Comparison of ENCODE assay signal across 8 cellular contexts in the genomic region with DNA sequence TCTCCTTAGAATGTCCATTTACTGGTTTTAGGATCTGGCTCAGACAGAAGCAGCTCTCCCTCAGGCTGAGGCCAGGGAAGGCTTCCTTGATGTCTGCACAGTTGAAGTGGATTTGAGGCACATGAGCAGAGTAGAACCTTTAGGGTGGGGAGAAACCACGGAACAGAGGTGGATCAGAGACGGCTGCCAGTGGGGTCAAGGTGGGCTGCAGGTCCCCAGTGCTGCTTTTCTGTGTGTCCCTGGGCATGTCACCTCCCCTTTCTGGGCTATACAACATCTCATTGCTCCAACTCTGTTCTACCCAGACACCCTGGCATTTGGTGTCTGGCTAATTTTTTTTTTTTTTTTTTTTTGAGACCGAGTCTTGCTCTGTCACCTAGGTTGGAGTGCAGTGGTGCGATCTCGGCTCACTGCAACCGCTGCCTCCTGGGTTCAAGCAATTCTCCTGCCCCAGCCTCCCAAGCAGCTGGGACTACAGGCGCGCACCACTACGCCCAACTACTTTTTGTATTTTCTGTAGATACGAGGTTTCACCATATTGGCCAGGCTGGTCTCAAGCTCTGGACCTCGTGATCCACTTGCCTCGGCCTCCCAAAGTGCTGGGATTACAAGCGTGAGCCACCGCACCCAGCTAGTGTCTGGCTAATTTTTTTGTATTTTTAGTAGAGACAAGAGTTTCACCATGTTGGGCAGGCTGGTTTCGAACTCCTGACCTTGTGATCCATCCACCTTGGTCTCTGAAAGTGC.
DNase-seq lines count a peak whose midpoint lies in the region; TF ChIP-seq lines count a peak whose summit lies in the region.
"Not testable (repeated sequence)": the region's sequence is repeated elsewhere in the genome, so short reads cannot be mapped to it uniquely, and the experiment has no call there.

No MANE protein-coding gene starts in this region.

- not testable (repeated sequence) for H3K4me3 ChIP-seq in CD4-positive, alpha-beta memory T cell (ENCODE audit: low read length in 2 of 2); coronary artery; esophagus muscularis mucosa

- not testable (repeated sequence) for TF ChIP-seq POLR2A in esophagus muscularis mucosa (IDR thresholded peaks at IDR 0.05; ENCODE audit: low read depth)

- H2BK15ac ChIP-seq in H9 (ENCODE audit: low read depth, low read length), result not testable (repeated sequence)

- not testable (repeated sequence) for H3K14ac ChIP-seq in H9 (ENCODE audit: insufficient read depth, low read length)

- H3K4me3 Mint-ChIP-seq in CD4-positive, alpha-beta memory T cell, result peak overlapping the region in 1 of 8 donors; percentile 57
- not testable (repeated sequence) for H3K4me3 Mint-ChIP-seq in H9; activated naive CD4-positive, alpha-beta T cell treated with anti-CD3 and anti-CD28 coated beads, Interleukin-2, amount 10 ng/mL, durations not matched to agents 7 days and 5 days; stimulated activated naive CD8-positive, alpha-beta T cell treated with anti-CD3 and anti-CD28 coated beads, Interleukin-15, Interleukin-2, amounts not matched to agents 100 ng/mL and 50 ng/mL, for 24 hours

- not testable (repeated sequence) for H3K79me2 ChIP-seq in H9 (ENCODE audit: insufficient read depth, low read length)

- not testable (repeated sequence) for H3K79me1 ChIP-seq in H9 (ENCODE audit: insufficient read depth, low read depth, low read length, poor library complexity, severe bottlenecking)

- not testable (repeated sequence) for H3K56ac ChIP-seq in H9 (ENCODE audit: insufficient read length, low read depth, low read length)

- not testable (repeated sequence) for H2AFZ ChIP-seq in H9 (ENCODE audit: low read length)

- not testable (repeated sequence) for H3K9me3 ChIP-seq in CD4-positive, alpha-beta memory T cell (ENCODE audit: control insufficient read depth in 1 of 2, low read length in 2 of 2); H9 (ENCODE audit: control insufficient read depth, low read depth, low read length); esophagus muscularis mucosa

- H3K27me3 Mint-ChIP-seq in CD4-positive, alpha-beta memory T cell; H9 (ENCODE audit: low read depth); stimulated activated naive CD8-positive, alpha-beta T cell treated with anti-CD3 and anti-CD28 coated beads, Interleukin-15, Interleukin-2, amounts not matched to agents 100 ng/mL and 50 ng/mL, for 24 hours: not testable (repeated sequence)
- H3K27me3 Mint-ChIP-seq in activated naive CD4-positive, alpha-beta T cell treated with anti-CD3 and anti-CD28 coated beads, Interleukin-2, amount 10 ng/mL, durations not matched to agents 7 days and 5 days, result peaks cover 14% of the 10 kb centered on the region

- not testable (repeated sequence) for H3K9me3 Mint-ChIP-seq in CD4-positive, alpha-beta memory T cell; H9; activated naive CD4-positive, alpha-beta T cell treated with anti-CD3 and anti-CD28 coated beads, Interleukin-2, amount 10 ng/mL, durations not matched to agents 7 days and 5 days; stimulated activated naive CD8-positive, alpha-beta T cell treated with anti-CD3 and anti-CD28 coated beads, Interleukin-15, Interleukin-2, amounts not matched to agents 100 ng/mL and 50 ng/mL, for 24 hours

- not testable (repeated sequence) for H3K18ac ChIP-seq in H9 (ENCODE audit: insufficient read length, low read depth, low read length)

- no CpG with 5 or more reads among the region's 15 CpGs for WGBS in H9 (ENCODE audit: extremely low coverage, insufficient read length, low lambda C conversion rate)
- WGBS in esophagus muscularis mucosa, result 91% methylated on average over 15 of the region's 15 CpGs

- H3K27ac ChIP-seq in CD4-positive, alpha-beta memory T cell (ENCODE audit: low read depth, low read length); H9 (ENCODE audit: insufficient read length, low read depth, low read length); coronary artery; esophagus muscularis mucosa (replicated peaks in 1 of 4): not testable (repeated sequence)

- not testable (repeated sequence) for H2BK120ac ChIP-seq in H9 (ENCODE audit: low read depth, low read length, poor library complexity, severe bottlenecking)

- not testable (repeated sequence) for H3T11ph ChIP-seq in H9 (ENCODE audit: low read length)

- CTCF ChIA-PET in CD4-positive, alpha-beta memory T cell (lab: Charles Lee; ENCODE audit: partially characterized antibody); activated naive CD4-positive, alpha-beta T cell treated with anti-CD3 and anti-CD28 coated beads, Interleukin-2, amount 10 ng/mL, durations not matched to agents 7 days and 5 days (lab: Charles Lee): not testable (repeated sequence)

- not testable (repeated sequence) for H3K9ac ChIP-seq in H9 (ENCODE audit: extremely low read depth, insufficient read length, low read length)

- peaks cover 9 to 47% (median 30%) of the 10 kb centered on the region in 4 donors for H3K4me1 Mint-ChIP-seq in CD4-positive, alpha-beta memory T cell
- not testable (repeated sequence) for H3K4me1 Mint-ChIP-seq in H9
- peaks cover 24% of the 10 kb centered on the region for H3K4me1 Mint-ChIP-seq in activated naive CD4-positive, alpha-beta T cell treated with anti-CD3 and anti-CD28 coated beads, Interleukin-2, amount 10 ng/mL, durations not matched to agents 7 days and 5 days
- peaks cover 30% of the 10 kb centered on the region for H3K4me1 Mint-ChIP-seq in stimulated activated naive CD8-positive, alpha-beta T cell treated with anti-CD3 and anti-CD28 coated beads, Interleukin-15, Interleukin-2, amounts not matched to agents 100 ng/mL and 50 ng/mL, for 24 hours (ENCODE audit: low read depth)

- not testable (repeated sequence) for H3K4me2 ChIP-seq in H9 (ENCODE audit: insufficient read depth, insufficient read length, low read length)

- H3K36me3 ChIP-seq in CD4-positive, alpha-beta memory T cell (ENCODE audit: insufficient read depth, low read length); esophagus muscularis mucosa: not testable (repeated sequence)

- not testable (repeated sequence) for H2BK12ac ChIP-seq in H9 (ENCODE audit: insufficient read length, low read depth, low read length)

- peak overlapping the region in 6 of 7 donors; percentile 39 to 83 (median 52) for H3K27ac Mint-ChIP-seq in CD4-positive, alpha-beta memory T cell
- not testable (repeated sequence) for H3K27ac Mint-ChIP-seq in H9
- H3K27ac Mint-ChIP-seq in activated naive CD4-positive, alpha-beta T cell treated with anti-CD3 and anti-CD28 coated beads, Interleukin-2, amount 10 ng/mL, durations not matched to agents 7 days and 5 days, result peak overlapping the region; percentile 12
- H3K27ac Mint-ChIP-seq in stimulated activated naive CD8-positive, alpha-beta T cell treated with anti-CD3 and anti-CD28 coated beads, Interleukin-15, Interleukin-2, amounts not matched to agents 100 ng/mL and 50 ng/mL, for 24 hours, result peak overlapping the region; percentile 40

- H2BK5ac ChIP-seq in H9 (ENCODE audit: insufficient read length, low read length), result not testable (repeated sequence)

- POLR2A ChIA-PET in CD4-positive, alpha-beta memory T cell (lab: Charles Lee; ENCODE audit: partially characterized antibody), result not testable (repeated sequence)

- not testable (repeated sequence) for H3K4ac ChIP-seq in H9 (ENCODE audit: low read depth, low read length)

- H3K36me3 Mint-ChIP-seq in CD4-positive, alpha-beta memory T cell; H9 (ENCODE audit: insufficient read depth in 1 of 3, low read depth in 3 of 3); activated naive CD4-positive, alpha-beta T cell treated with anti-CD3 and anti-CD28 coated beads, Interleukin-2, amount 10 ng/mL, durations not matched to agents 7 days and 5 days; stimulated activated naive CD8-positive, alpha-beta T cell treated with anti-CD3 and anti-CD28 coated beads, Interleukin-15, Interleukin-2, amounts not matched to agents 100 ng/mL and 50 ng/mL, for 24 hours (ENCODE audit: low read depth): not testable (repeated sequence)

- DNase-seq in CD4-positive, alpha-beta memory T cell; activated naive CD4-positive, alpha-beta T cell treated with anti-CD3 and anti-CD28 coated beads, Interleukin-2, amount 10 ng/mL, durations not matched to agents 7 days and 5 days: not testable (repeated sequence)
- DNase-seq in H9 (peak; percentile 10), coronary artery (ENCODE audit: low spot score) (peak; percentile 49), esophagus muscularis mucosa (ENCODE audit: extremely low spot score) (peak; percentile 88), mesenteric fat pad (ENCODE audit: low spot score) (peak; percentile 83)
- peak; percentile 10 for DNase-seq in activated CD8-positive, alpha-beta memory T cell treated with anti-CD3 and anti-CD28 coated beads, Interleukin-2, amount 50 U/mL, for 4 hours

- H3K27me3 ChIP-seq in CD4-positive, alpha-beta memory T cell (ENCODE audit: insufficient read depth, low read length); H9 (ENCODE audit: insufficient read depth, low read length): not testable (repeated sequence)
- H3K27me3 ChIP-seq in esophagus muscularis mucosa, result peaks cover 0 to 12% (median 0%) of the 10 kb centered on the region in 4 donors

- H4K8ac ChIP-seq in H9 (replicated peaks; ENCODE audit: insufficient read length, low read depth, low read length), result not testable (repeated sequence)

- not testable (repeated sequence) for H2AK5ac ChIP-seq in H9 (ENCODE audit: insufficient read length, low read length)

- TF ChIP-seq EP300 in esophagus muscularis mucosa (IDR thresholded peaks at IDR 0.05), result not testable (repeated sequence)

- not testable (repeated sequence) for H4K20me1 ChIP-seq in H9 (ENCODE audit: control insufficient read depth, insufficient read depth, insufficient read length)

- intact Hi-C loops in CD4-positive, alpha-beta memory T cell (cut with micrococcal nuclease); esophagus muscularis mucosa (cut with DNase I): not testable (repeated sequence)

- not testable (repeated sequence) for H3K23me2 ChIP-seq in H9 (ENCODE audit: insufficient read length, low read depth, low read length, poor library complexity, severe bottlenecking)

- not testable (repeated sequence) for TF ChIP-seq CTCF in H9 (conservative IDR thresholded peaks at IDR 0.05); coronary artery (IDR thresholded peaks at IDR 0.05); esophagus muscularis mucosa (IDR thresholded peaks at IDR 0.05)

- peaks cover 34% of the 10 kb centered on the region for H3K4me1 ChIP-seq in CD4-positive, alpha-beta memory T cell (ENCODE audit: insufficient read depth, low read length)
- H3K4me1 ChIP-seq in H9 (ENCODE audit: insufficient read depth, low read length); esophagus muscularis mucosa: not testable (repeated sequence)

- not testable (repeated sequence) for H2BK20ac ChIP-seq in H9 (ENCODE audit: low read depth, low read length, poor library complexity, severe bottlenecking)

- H3K23ac ChIP-seq in H9 (ENCODE audit: insufficient read length, low read depth, low read length), result not testable (repeated sequence)

- H4K5ac ChIP-seq in H9 (ENCODE audit: insufficient read length, low read depth, low read length), result not testable (repeated sequence)

- not testable (repeated sequence) for H4K91ac ChIP-seq in H9 (ENCODE audit: insufficient read length, low read depth, low read length)
